8 cellular contexts compared by ENCODE assay signal in the genomic region with DNA sequence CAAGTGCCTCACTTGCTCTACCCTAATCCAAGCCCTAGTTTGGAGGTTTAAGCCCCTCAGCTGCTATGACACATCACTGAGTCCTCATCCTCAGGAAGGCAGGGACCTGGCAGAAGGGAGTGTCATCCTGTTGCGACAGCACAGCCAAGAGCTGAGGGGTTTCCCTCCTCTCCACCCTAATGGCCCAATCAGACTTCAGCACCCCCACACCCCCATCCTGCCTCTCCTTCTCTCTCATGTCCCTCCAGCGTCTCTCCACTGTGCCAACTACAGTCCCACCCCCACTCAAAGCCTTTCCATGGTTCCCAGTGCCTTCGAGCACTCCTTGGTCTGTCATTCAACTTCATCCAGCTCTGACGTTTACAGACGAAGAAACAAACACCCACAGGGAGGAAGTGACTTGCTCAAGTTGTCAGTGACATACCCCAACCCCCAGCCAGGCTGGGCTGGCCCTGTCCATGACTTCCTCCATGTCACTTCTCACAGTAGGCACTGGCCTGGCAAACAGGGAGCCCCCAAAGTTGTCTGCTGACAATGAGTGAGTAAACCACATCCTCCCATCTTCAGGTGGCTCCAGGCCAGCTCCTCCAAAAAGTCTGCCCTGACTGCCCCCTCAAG. TPM values are rescaled to one million over a fixed set of nuclear protein-coding genes. Genes with fewer than 3 reads are reported as not detected.
DNase-seq lines count a peak whose midpoint lies in the region; ATAC-seq and TF ChIP-seq lines count a peak whose summit lies in the region.

No MANE protein-coding gene starts in this region.

- H3K9me2 ChIP-seq in OCI-LY7 (ENCODE audit: insufficient read depth, low read length): no peaks in the 10 kb centered on the region

- peaks cover 22% of the 10 kb centered on the region; the same call in 1 of the 2 replicates for H3K79me2 ChIP-seq in OCI-LY7 (ENCODE audit: insufficient read depth, low read depth, low read length)

- H3K36me3 ChIP-seq in OCI-LY7 (ENCODE audit: insufficient read depth, low read length): peaks cover 9% of the 10 kb centered on the region
- no peaks in the 10 kb centered on the region for H3K36me3 ChIP-seq in gastroesophageal sphincter
- no peaks in the 10 kb centered on the region for H3K36me3 ChIP-seq in skeletal muscle tissue (ENCODE audit: control insufficient read depth in 3 of 3, insufficient read depth in 3 of 3, low read length in 3 of 3)

- ATAC-seq in gastroesophageal sphincter (peak; percentile 37), GM18520 (IDR thresholded peaks at IDR 0.05; ENCODE audit: unreplicated experiment) (no peak)

- H2AFZ ChIP-seq in OCI-LY7 (ENCODE audit: low read length): no peak overlapping the region

- H3K27me3 ChIP-seq in gastroesophageal sphincter: no peaks in the 10 kb centered on the region
- H3K27me3 ChIP-seq in skeletal muscle tissue (ENCODE audit: control insufficient read depth in 3 of 3, insufficient read depth in 3 of 3, low read length in 3 of 3): no peaks in the 10 kb centered on the region

- TF ChIP-seq EP300 in gastroesophageal sphincter (IDR thresholded peaks at IDR 0.05): no peak

- H3K4me1 ChIP-seq in OCI-LY7 (ENCODE audit: insufficient read depth, low read length, poor library complexity, severe bottlenecking): peaks cover 56% of the 10 kb centered on the region
- peaks cover 0 to 76% (median 39%) of the 10 kb centered on the region in 3 donors for H3K4me1 ChIP-seq in gastroesophageal sphincter
- peaks cover 13 to 33% (median 25%) of the 10 kb centered on the region in 3 donors for H3K4me1 ChIP-seq in skeletal muscle tissue (ENCODE audit: control insufficient read depth in 3 of 3, insufficient read depth in 3 of 3, low read length in 3 of 3)

- no TSS peak for BruUV-seq in OCI-LY7 (replicated peaks; lab: Mats Ljungman, UMichigan)

- TF ChIP-seq CTCF in OCI-LY7 (conservative IDR thresholded peaks at IDR 0.05; ENCODE audit: low read length): no peak
- TF ChIP-seq CTCF in gastroesophageal sphincter (IDR thresholded peaks at IDR 0.05): no peak

- WGBS in gastroesophageal sphincter (ENCODE audit: low coverage in 1 of 2), 2 donors: 38 to 45% methylated on average over 2 to 5 of the region's 5 CpGs

- TF ChIP-seq POLR2A in gastroesophageal sphincter (IDR thresholded peaks at IDR 0.05): no peak

- H3K9ac ChIP-seq in skeletal muscle tissue (ENCODE audit: low read depth in 1 of 3, low read length in 3 of 3): no peak overlapping the region

- H3K27ac ChIP-seq in OCI-LY7 (ENCODE audit: low read depth, low read length, poor library complexity, severe bottlenecking) (peak overlapping the region; percentile 63), gastroesophageal sphincter (peak overlapping the region in 3 of 4 donors; percentile 65 to 73 (median 71)), skeletal muscle tissue (ENCODE audit: low read depth, low read length) (peak overlapping the region; percentile 65)

- no peaks in the 10 kb centered on the region for H3K9me3 ChIP-seq in OCI-LY7 (ENCODE audit: low read length)
- H3K9me3 ChIP-seq in gastroesophageal sphincter: no peaks in the 10 kb centered on the region
- H3K9me3 ChIP-seq in skeletal muscle tissue (ENCODE audit: control insufficient read depth in 3 of 3, low read length in 3 of 3): no peaks in the 10 kb centered on the region

- intact Hi-C loops in OCI-LY7 (cut with micrococcal nuclease; ENCODE audit: unreplicated experiment): loop anchor here (5.0 kb wide), 1 partner anchor 416 kb away; no protein-coding TSS in a partner anchor

- peak overlapping the region; percentile 34 for H3K4me3 ChIP-seq in OCI-LY7 (ENCODE audit: low read depth, low read length, poor library complexity, severe bottlenecking)
- no peak overlapping the region for H3K4me3 ChIP-seq in gastroesophageal sphincter
- no peak overlapping the region for H3K4me3 ChIP-seq in skeletal muscle tissue (ENCODE audit: low read length in 3 of 3)

- CTCF ChIA-PET in OCI-LY7 (lab: Charles Lee; ENCODE audit: unreplicated experiment): interaction anchor here (0.6 kb wide), 1 partner anchor 409 kb away, joined by 3 read pairs; no protein-coding TSS in a partner anchor

- no peaks in the 10 kb centered on the region for H4K20me1 ChIP-seq in OCI-LY7 (ENCODE audit: insufficient read depth, low read length)

- POLR2A ChIA-PET in OCI-LY7 (lab: Charles Lee): interaction anchor here (0.8 to 1.0 kb wide), 2 partner anchors 14 to 16 kb away, joined by 3 to 4 read pairs; a partner anchor contains a TSS

- DNase-seq in EH (ENCODE audit: low read depth) (peak; percentile 72), OCI-LY7 (ENCODE audit: low spot score) (peak; percentile 69), activated T-cell treated with anti-CD3 and anti-CD28 coated beads for 48 hours (ENCODE audit: low read depth) (peak; percentile 52), HT-29 (ENCODE audit: low spot score) (no peak), cerebellar nuclear complex (lab: John Stamatoyannopoulos, UW) (no peak)

- peak overlapping the region; percentile 81 for H3K4me2 ChIP-seq in OCI-LY7 (ENCODE audit: low read length)

RNA-seq across cellular contexts. Expression of a gene that starts 15.6 kb away (rescaled TPM):
- 61.3 and 65.6 TPM in 2 replicates for total RNA-seq in OCI-LY7 (2014; rRNA removed; shearing (Covaris generic))
- total RNA-seq in OCI-LY7 (2022): 96.9 and 106 TPM in 2 replicates
- total RNA-seq in gastroesophageal sphincter: 100 to 1,000 TPM in 2 of 4 donors, 10 to 100 TPM in 2; 72.4 to 125 (median 95.1) TPM
- total RNA-seq in skeletal muscle tissue: 98.6 TPM
- 109 and 161 TPM in 2 replicates for total RNA-seq in HT-29 (2014; rRNA removed; shearing (Covaris generic))

RNA-seq across cellular contexts. Expression of a gene that starts 57.3 kb away (rescaled TPM):
- total RNA-seq in OCI-LY7 (2014; rRNA removed; shearing (Covaris generic)): 8.1 and 12.9 TPM in 2 replicates
- 10.4 and 12.1 TPM in 2 replicates for total RNA-seq in OCI-LY7 (2022)
- total RNA-seq in gastroesophageal sphincter: 10 to 100 TPM; 35.8 to 56.6 (median 45.0) TPM
- 28.2 TPM for total RNA-seq in skeletal muscle tissue
- total RNA-seq in HT-29 (2014; rRNA removed; shearing (Covaris generic)): 1,082 and 1,283 TPM in 2 replicates

Comparison
In these comparisons a context has a peak if more than half of its experiments do, and no peak if none do; other contexts are left out.
1. DNase-seq: peak in EH (single experiment), OCI-LY7 (single experiment) and activated T-cell treated with anti-CD3 and anti-CD28 coated beads for 48 hours (single experiment); none in HT-29 (single experiment) and cerebellar nuclear complex (0 of 2).
2. RNA of a gene that starts 57.3 kb away (total RNA-seq): 1,082 to 1,283 TPM in HT-29; 35.8 to 56.6 TPM in gastroesophageal sphincter, 28.2 TPM in skeletal muscle tissue (single experiment) and 8.1 to 12.9 TPM in OCI-LY7; every median in the first group is over 10 times any median in the second.
3. Peak in every context shown above with its lines, with median percentiles within 50 percentile points of each other: H3K27ac ChIP-seq.